Comparison of ENCODE assay signal across 8 cellular contexts in the genomic region with DNA sequence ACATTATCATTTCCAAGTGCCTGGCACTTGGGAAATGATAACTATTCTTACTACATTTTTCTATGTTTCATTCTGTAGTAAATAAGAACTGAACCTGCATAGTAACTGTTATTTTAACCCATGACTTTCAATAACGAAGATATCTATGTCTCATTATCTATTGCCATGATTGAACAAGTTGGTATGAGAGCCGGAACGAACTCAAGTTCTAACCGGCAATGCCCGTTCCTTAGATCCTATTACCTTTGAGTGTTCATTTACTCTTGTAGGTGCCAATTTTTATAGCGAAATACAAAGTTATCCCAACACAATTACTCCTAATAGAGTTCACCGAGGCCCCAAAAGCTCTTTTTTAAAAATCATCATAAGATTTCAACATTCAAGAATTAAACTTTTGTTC. TPM values are rescaled to one million over a fixed set of nuclear protein-coding genes. Genes with fewer than 3 reads are reported as not detected.
A peak's percentile ranks its signal among the peaks of the same experiment; 100 is the strongest.
DNase-seq lines count a peak whose midpoint lies in the region; ATAC-seq and TF ChIP-seq lines count a peak whose summit lies in the region.

No MANE protein-coding gene starts in this region.

- BruUV-seq in Caco-2 (replicated peaks; lab: Mats Ljungman, UMichigan) (TSS peak; percentile 65), OCI-LY7 (replicated peaks; lab: Mats Ljungman, UMichigan) (no TSS peak)

- DNase-seq in Caco-2 (no peak), RWPE1 (ENCODE audit: low spot score) (no peak), epithelial cell of proximal tubule (ENCODE audit: low read depth) (no peak), osteoblast (ENCODE audit: insufficient read length, low spot score, missing footprints) (no peak), GM20000 (ENCODE audit: low spot score) (no peak), OCI-LY7 (ENCODE audit: low spot score) (no peak)

- intact Hi-C loops in Caco-2 (cut with micrococcal nuclease; ENCODE audit: unreplicated experiment), result loop anchor here (1.0 to 5.0 kb wide), 3 partner anchors 82 to 504 kb away; no protein-coding TSS in a partner anchor
- intact Hi-C loops in OCI-LY7 (cut with micrococcal nuclease; ENCODE audit: unreplicated experiment), result no loop called here

- H3K9me3 Mint-ChIP-seq in Caco-2 (ENCODE audit: unreplicated experiment), result no peaks in the 10 kb centered on the region

- POLR2A ChIA-PET in Caco-2 (lab: Charles Lee) (interaction anchor here (0.7 kb wide), 1 partner anchor 61 kb away, joined by 3 read pairs; no protein-coding TSS in a partner anchor), RWPE1 (lab: Yijun Ruan, JAX; ENCODE audit: low non-redundant PET) (no interaction called here), OCI-LY7 (lab: Charles Lee) (interaction anchor here (0.7 kb wide), 1 partner anchor 25 kb away, joined by 3 read pairs; no protein-coding TSS in a partner anchor)

- H3K36me3 Mint-ChIP-seq in Caco-2 (ENCODE audit: insufficient read depth, unreplicated experiment), result no peaks in the 10 kb centered on the region

- H3K27ac ChIP-seq in RWPE1, result peak overlapping the region; percentile 97
- no peak overlapping the region for H3K27ac ChIP-seq in osteoblast (ENCODE audit: low read depth, low read length)
- H3K27ac ChIP-seq in OCI-LY7 (ENCODE audit: low read depth, low read length, poor library complexity, severe bottlenecking), result no peak overlapping the region

- peak overlapping the region; percentile 84 for H3K4me2 ChIP-seq in osteoblast (ENCODE audit: insufficient read depth, low read length)
- H3K4me2 ChIP-seq in OCI-LY7 (ENCODE audit: low read length), result no peak overlapping the region

- H3K4me1 Mint-ChIP-seq in Caco-2 (ENCODE audit: low read depth, unreplicated experiment), result peaks cover 7% of the 10 kb centered on the region

- H3K9me2 ChIP-seq in OCI-LY7 (ENCODE audit: insufficient read depth, low read length), result no peaks in the 10 kb centered on the region

- CTCF ChIA-PET in Caco-2 (lab: Charles Lee) (interaction anchor here (1.1 kb wide), 3 partner anchors 127 to 139 kb away, joined by 3 to 7 read pairs (median 4); no protein-coding TSS in a partner anchor), RWPE1 (lab: Yijun Ruan, JAX) (interaction anchor here (0.5 to 1.7 kb wide), 13 partner anchors 14 to 458 kb away, joined by 3 to 10 read pairs (median 3); no protein-coding TSS in a partner anchor), OCI-LY7 (lab: Charles Lee; ENCODE audit: unreplicated experiment) (no interaction called here)

- peaks cover 5% of the 10 kb centered on the region for H3K4me1 ChIP-seq in Caco-2
- peaks cover 24% of the 10 kb centered on the region for H3K4me1 ChIP-seq in osteoblast (ENCODE audit: insufficient read depth, low read length)
- H3K4me1 ChIP-seq in OCI-LY7 (ENCODE audit: insufficient read depth, low read length, poor library complexity, severe bottlenecking), result no peaks in the 10 kb centered on the region

- peaks cover 39% of the 10 kb centered on the region for H3K79me2 ChIP-seq in osteoblast (ENCODE audit: insufficient read depth, low read length)
- H3K79me2 ChIP-seq in OCI-LY7 (ENCODE audit: insufficient read depth, low read depth, low read length), result no peaks in the 10 kb centered on the region

- no peak overlapping the region for H3K4me3 ChIP-seq in Caco-2 (ENCODE audit: low read depth, low read length)
- H3K4me3 ChIP-seq in epithelial cell of proximal tubule (ENCODE audit: low read depth, low read length), result peak overlapping the region; percentile 61
- peak overlapping the region; percentile 85 for H3K4me3 ChIP-seq in osteoblast (ENCODE audit: insufficient read depth, low read length)
- no peak overlapping the region for H3K4me3 ChIP-seq in OCI-LY7 (ENCODE audit: low read depth, low read length, poor library complexity, severe bottlenecking)

- peak overlapping the region; percentile 47 for H3K27ac Mint-ChIP-seq in Caco-2 (ENCODE audit: unreplicated experiment)

- TF ChIP-seq CTCF in Caco-2 (IDR thresholded peaks at IDR 0.05; ENCODE audit: insufficient read depth in 1 of 2, low read depth in 1 of 2, low read length in 1 of 2, severe bottlenecking in 1 of 2, unreplicated experiment in 1 of 2) (no peak), RWPE1 (conservative IDR thresholded peaks at IDR 0.05; ENCODE audit: low read depth) (no peak), epithelial cell of proximal tubule (conservative IDR thresholded peaks at IDR 0.05; ENCODE audit: low read depth, low read length) (no peak), osteoblast (IDR thresholded peaks at IDR 0.05; ENCODE audit: extremely low read depth, low read depth, low read length) (no peak), GM20000 (IDR thresholded peaks at IDR 0.05; ENCODE audit: extremely low read depth, missing control alignments) (no peak), OCI-LY7 (conservative IDR thresholded peaks at IDR 0.05; ENCODE audit: low read length) (no peak)

- H3K27me3 ChIP-seq in Caco-2 (replicated peaks; ENCODE audit: control insufficient read depth, insufficient read depth, low read length) (no peaks in the 10 kb centered on the region), osteoblast (ENCODE audit: insufficient read depth, low read length) (no peaks in the 10 kb centered on the region)

- H4K20me1 ChIP-seq in osteoblast (ENCODE audit: insufficient read depth, low read length), result peaks cover 3% of the 10 kb centered on the region
- H4K20me1 ChIP-seq in OCI-LY7 (ENCODE audit: insufficient read depth, low read length), result no peaks in the 10 kb centered on the region

- ATAC-seq in HG02759 (IDR thresholded peaks at IDR 0.05; ENCODE audit: unreplicated experiment), result no peak
- ATAC-seq in GM19463 (IDR thresholded peaks at IDR 0.05; ENCODE audit: unreplicated experiment), result no peak

- H3K27me3 Mint-ChIP-seq in Caco-2 (ENCODE audit: insufficient read depth, unreplicated experiment), result no peaks in the 10 kb centered on the region

- no peaks in the 10 kb centered on the region for H3K9me3 ChIP-seq in Caco-2
- H3K9me3 ChIP-seq in osteoblast (ENCODE audit: low read depth, low read length), result no peaks in the 10 kb centered on the region
- no peaks in the 10 kb centered on the region for H3K9me3 ChIP-seq in OCI-LY7 (ENCODE audit: low read length)

- peak overlapping the region; percentile 94 for H3K4me3 Mint-ChIP-seq in Caco-2 (ENCODE audit: unreplicated experiment)

- peak overlapping the region; percentile 86 for H2AFZ ChIP-seq in osteoblast (ENCODE audit: low read length)
- H2AFZ ChIP-seq in OCI-LY7 (ENCODE audit: low read length), result no peak overlapping the region

- H3K36me3 ChIP-seq in Caco-2 (ENCODE audit: control insufficient read depth, insufficient read depth, low read length) (no peaks in the 10 kb centered on the region), osteoblast (ENCODE audit: insufficient read depth, low read length) (no peaks in the 10 kb centered on the region), OCI-LY7 (ENCODE audit: insufficient read depth, low read length) (no peaks in the 10 kb centered on the region)

RNA-seq across cellular contexts. Expression of gene MET, which starts 0.9 kb away (rescaled TPM):
- total RNA-seq in Caco-2 (2022) (72.6 and 82.9 TPM in 2 replicates), epithelial cell of proximal tubule (155 and 164 TPM in 2 replicates), osteoblast (55.0 and 61.9 TPM in 2 replicates), OCI-LY7 (2022) (not detected in 2 replicates)
- not detected in 2 replicates for total RNA-seq in OCI-LY7 (2014; rRNA removed; shearing (Covaris generic))

Comparison
In these comparisons a context has a peak if more than half of its experiments do, and no peak if none do; other contexts are left out.
1. H3K4me3 ChIP-seq: peak in epithelial cell of proximal tubule (single experiment) and osteoblast (single experiment); none in Caco-2 (single experiment) and OCI-LY7 (single experiment).
2. RNA of gene MET, which starts 0.9 kb away (total RNA-seq): 155 to 164 TPM in epithelial cell of proximal tubule, 72.6 to 82.9 TPM in Caco-2 and 55.0 to 61.9 TPM in osteoblast; not detected in OCI-LY7; every median in the first group is over 10 times any median in the second.